Comparison of ENCODE assay signal across 12 cellular contexts in genomic region chr12:27782481-27782880, GRCh38. TPM values are rescaled to one million over a fixed set of nuclear protein-coding genes. Genes with fewer than 3 reads are reported as not detected.
A peak's percentile ranks its signal among the peaks of the same experiment; 100 is the strongest.
DNase-seq lines count a peak whose midpoint lies in the region; ATAC-seq and TF ChIP-seq lines count a peak whose summit lies in the region.
"Had no signal": no experiment of that assay in that cellular context is flagged by ENCODE, and none has a peak within 500 bp of the region (broad histone marks: within the 10 kb centered on the region; RNA-seq: fewer than 3 reads in every experiment).

No MANE protein-coding gene starts in this region.

- H3K23ac ChIP-seq in mesenchymal stem cell (ENCODE audit: low read length in 2 of 2), result no peak overlapping the region

- no peak overlapping the region for H4K91ac ChIP-seq in mesenchymal stem cell (ENCODE audit: low read length)

- ATAC-seq in activated naive CD8-positive, alpha-beta T cell treated with anti-CD3 and anti-CD28 coated beads, Interleukin-2, amount 50 U/mL, for 24 hours, result no peak
- no peak for ATAC-seq in sciatic nerve

- H3K4me1 ChIP-seq in breast epithelium (peaks cover 4 to 11% of the 10 kb centered on the region in 2 donors), mesodermal cell (ENCODE audit: control insufficient read depth, insufficient read depth, low read length, poor library complexity, severe bottlenecking) (peaks cover 28% of the 10 kb centered on the region), BE2C (peaks cover 5% of the 10 kb centered on the region), mesenchymal stem cell (ENCODE audit: control insufficient read depth, insufficient read depth, low read depth, low read length) (peaks cover 11% of the 10 kb centered on the region)

- no peaks in the 10 kb centered on the region for H3K27me3 Mint-ChIP-seq in MCF 10A (ENCODE audit: insufficient read depth, unreplicated experiment)
- peaks cover 2% of the 10 kb centered on the region for H3K27me3 Mint-ChIP-seq in activated naive CD8-positive, alpha-beta T cell treated with anti-CD3 and anti-CD28 coated beads, Interleukin-2, amount 50 U/mL, for 24 hours

- H2BK5ac ChIP-seq in mesenchymal stem cell (ENCODE audit: low read depth, low read length, poor library complexity, severe bottlenecking), result no peak overlapping the region

- H3K4me3 Mint-ChIP-seq in MCF 10A (ENCODE audit: unreplicated experiment), result peak overlapping the region; percentile 40
- peak overlapping the region; percentile 80 for H3K4me3 Mint-ChIP-seq in activated naive CD8-positive, alpha-beta T cell treated with anti-CD3 and anti-CD28 coated beads, Interleukin-2, amount 50 U/mL, for 24 hours

- no peak overlapping the region for H3K4ac ChIP-seq in mesenchymal stem cell (ENCODE audit: low read depth in 1 of 2, low read length in 2 of 2)

- H3K4me1 Mint-ChIP-seq in MCF 10A (ENCODE audit: insufficient read depth, unreplicated experiment), result peaks cover 34% of the 10 kb centered on the region
- peaks cover 43% of the 10 kb centered on the region for H3K4me1 Mint-ChIP-seq in activated naive CD8-positive, alpha-beta T cell treated with anti-CD3 and anti-CD28 coated beads, Interleukin-2, amount 50 U/mL, for 24 hours

- no peak overlapping the region for H3K9ac ChIP-seq in mesenchymal stem cell (ENCODE audit: low read length)

- CTCF ChIA-PET in MCF 10A (lab: Yijun Ruan, JAX), result interaction anchor here (1.0 kb wide), 1 partner anchor 39 kb away, joined by 4 read pairs; no protein-coding TSS in a partner anchor

- H2AFZ ChIP-seq in mesenchymal stem cell (ENCODE audit: low read depth, low read length), result no peak overlapping the region

- peak overlapping the region; percentile 63 for H3K27ac Mint-ChIP-seq in MCF 10A (ENCODE audit: low read depth, unreplicated experiment)
- H3K27ac Mint-ChIP-seq in activated naive CD8-positive, alpha-beta T cell treated with anti-CD3 and anti-CD28 coated beads, Interleukin-2, amount 50 U/mL, for 24 hours, result no peak overlapping the region

- no CpG with 5 or more reads among the region's 1 CpG for WGBS in mesodermal cell (ENCODE audit: insufficient coverage in 2 of 2), 2 experiments
- no CpG with 5 or more reads among the region's 1 CpG for WGBS in mesenchymal stem cell

- H2BK12ac ChIP-seq in mesenchymal stem cell (ENCODE audit: low read length in 2 of 2), result peak overlapping the region in 1 of 2 experiments; percentile 55

- H2BK120ac ChIP-seq in mesenchymal stem cell (ENCODE audit: low read depth, low read length), result no peak overlapping the region

- intact Hi-C loops in MCF 10A (cut with micrococcal nuclease) (no loop called here), breast epithelium (cut with DNase I; ENCODE audit: low total_unique reads) (no loop called here), sciatic nerve (cut with DNase I) (no loop called here)

- DNase-seq in MCF 10A (ENCODE audit: unreplicated experiment), result no peak
- no peak for DNase-seq in breast epithelium (ENCODE audit: low spot score in 2 of 2)
- DNase-seq in activated naive CD8-positive, alpha-beta T cell treated with anti-CD3 and anti-CD28 coated beads, Interleukin-2, amount 50 U/mL, for 24 hours, result no peak
- DNase-seq in BE2C, result no peak
- no peak for DNase-seq in mesenchymal stem cell
- no peak for DNase-seq in sciatic nerve (ENCODE audit: low spot score)
- no peak for DNase-seq in NCI-H226
- DNase-seq: NCI-H1105 had no signal

- H3K18ac ChIP-seq in mesenchymal stem cell (ENCODE audit: low read depth in 1 of 2, low read length in 2 of 2), result peak overlapping the region in 1 of 2 experiments; percentile 43

- H3K4me2 ChIP-seq in mesenchymal stem cell (ENCODE audit: low read length, poor library complexity, severe bottlenecking), result no peak overlapping the region

- H4K8ac ChIP-seq in mesenchymal stem cell (ENCODE audit: low read length), result no peak overlapping the region

- TF ChIP-seq CTCF in MCF 10A (IDR thresholded peaks at IDR 0.05; ENCODE audit: unreplicated experiment) (no peak), breast epithelium (IDR thresholded peaks at IDR 0.05) (no peak), BE2C (IDR thresholded peaks at IDR 0.05; ENCODE audit: low read depth, low read length) (no peak)

- no TSS peak for BruUV-seq in MCF 10A (replicated peaks; lab: Mats Ljungman, UMichigan)

- no peak overlapping the region for H3K14ac ChIP-seq in mesenchymal stem cell (ENCODE audit: low read length in 2 of 2)

- H2BK15ac ChIP-seq in mesenchymal stem cell (ENCODE audit: low read depth, poor library complexity, severe bottlenecking), result no peak overlapping the region

- peaks cover 10% of the 10 kb centered on the region for H3K36me3 Mint-ChIP-seq in MCF 10A (ENCODE audit: insufficient read depth, unreplicated experiment)
- H3K36me3 Mint-ChIP-seq in activated naive CD8-positive, alpha-beta T cell treated with anti-CD3 and anti-CD28 coated beads, Interleukin-2, amount 50 U/mL, for 24 hours (ENCODE audit: low read depth), result peaks cover 35% of the 10 kb centered on the region

- no peak for TF ChIP-seq POLR2A in breast epithelium (IDR thresholded peaks at IDR 0.05)

- peaks cover 12% of the 10 kb centered on the region for H3K79me1 ChIP-seq in mesenchymal stem cell (replicated peaks; ENCODE audit: low read length, poor library complexity, severe bottlenecking)

- no peaks in the 10 kb centered on the region for H3K36me3 ChIP-seq in breast epithelium
- peaks cover 15% of the 10 kb centered on the region for H3K36me3 ChIP-seq in mesodermal cell (ENCODE audit: control insufficient read depth, insufficient read depth, low read length)
- peaks cover 7% of the 10 kb centered on the region for H3K36me3 ChIP-seq in BE2C
- H3K36me3 ChIP-seq in mesenchymal stem cell (ENCODE audit: control insufficient read depth in 1 of 2, insufficient read depth in 2 of 2, low read depth in 1 of 2, low read length in 2 of 2), result peaks cover 0 to 9% of the 10 kb centered on the region in 2 experiments

- POLR2A ChIA-PET in MCF 10A (lab: Yijun Ruan, JAX), result interaction anchor here (1.0 kb wide), 1 partner anchor 10 kb away, joined by 3 read pairs; no protein-coding TSS in a partner anchor

- no peaks in the 10 kb centered on the region for H3K27me3 ChIP-seq in breast epithelium
- H3K27me3 ChIP-seq in BE2C, result no peaks in the 10 kb centered on the region
- no peaks in the 10 kb centered on the region for H3K27me3 ChIP-seq in mesenchymal stem cell (ENCODE audit: control insufficient read depth in 1 of 2, insufficient read depth in 1 of 2, low read length in 2 of 2)

- H3K27ac ChIP-seq in breast epithelium (peak overlapping the region in 1 of 2 donors; percentile 96), mesodermal cell (ENCODE audit: low read depth, low read length, severe bottlenecking) (peak overlapping the region; percentile 62), mesenchymal stem cell (ENCODE audit: low read length, poor library complexity, severe bottlenecking) (no peak overlapping the region)

- no peaks in the 10 kb centered on the region for H3K9me3 ChIP-seq in breast epithelium
- no peaks in the 10 kb centered on the region for H3K9me3 ChIP-seq in mesodermal cell (ENCODE audit: control insufficient read depth, low read length)
- H3K9me3 ChIP-seq in BE2C, result no peaks in the 10 kb centered on the region
- H3K9me3 ChIP-seq in mesenchymal stem cell (ENCODE audit: control insufficient read depth, low read length), result no peaks in the 10 kb centered on the region

- H3K9me3 Mint-ChIP-seq in MCF 10A (ENCODE audit: unreplicated experiment), result no peaks in the 10 kb centered on the region
- no peaks in the 10 kb centered on the region for H3K9me3 Mint-ChIP-seq in activated naive CD8-positive, alpha-beta T cell treated with anti-CD3 and anti-CD28 coated beads, Interleukin-2, amount 50 U/mL, for 24 hours

- no peak overlapping the region for H3K4me3 ChIP-seq in breast epithelium
- H3K4me3 ChIP-seq in mesodermal cell (ENCODE audit: extremely low read depth, insufficient read depth, low read length, poor library complexity, severe bottlenecking), result no peak overlapping the region
- H3K4me3 ChIP-seq in BE2C (ENCODE audit: low read depth, low read length), result no peak overlapping the region
- peak overlapping the region in 1 of 2 experiments; percentile 96 for H3K4me3 ChIP-seq in mesenchymal stem cell (ENCODE audit: insufficient read depth in 1 of 2, low read depth in 1 of 2, low read length in 2 of 2)

- H2AK5ac ChIP-seq in mesenchymal stem cell (ENCODE audit: low read length, severe bottlenecking), result no peak overlapping the region

RNA-seq across cellular contexts. Expression of gene MANSC4, which starts 2.4 kb away (rescaled TPM):
- not detected in 2 replicates for total RNA-seq in MCF 10A (2022)
- under 1 TPM in 1 of 3 donors, not detected in 2; 0.73 TPM for total RNA-seq in breast epithelium
- polyA plus RNA-seq in mesodermal cell (2013, experiment 1 of 2), result not detected
- not detected for polyA plus RNA-seq in mesodermal cell (2013, experiment 2 of 2)
- not detected for polyA plus RNA-seq in BE2C (2012; ENCODE audit: insufficient read depth, insufficient read length, low read depth)
- polyA plus RNA-seq in mesenchymal stem cell (2013, experiment 1 of 2), result not detected
- not detected for polyA plus RNA-seq in mesenchymal stem cell (2013, experiment 2 of 2)
- not detected for total RNA-seq in sciatic nerve
- total RNA-seq: dermis microvascular lymphatic vessel endothelial cell, myocyte, temporal lobe had no signal

RNA-seq across cellular contexts. Expression of gene KLHL42, which starts 2.4 kb away (rescaled TPM):
- total RNA-seq in MCF 10A (2022) (32.5 and 37.6 TPM in 2 replicates), breast epithelium (10 to 100 TPM; 20.6 to 32.3 (median 30.8) TPM), sciatic nerve (31.8 TPM)
- 18.7 TPM for polyA plus RNA-seq in mesodermal cell (2013, experiment 1 of 2)
- 13.2 TPM for polyA plus RNA-seq in mesodermal cell (2013, experiment 2 of 2)
- 29.9 TPM for polyA plus RNA-seq in BE2C (2012; ENCODE audit: insufficient read depth, insufficient read length, low read depth)
- polyA plus RNA-seq in mesenchymal stem cell (2013, experiment 1 of 2), result 9.8 TPM
- polyA plus RNA-seq in mesenchymal stem cell (2013, experiment 2 of 2), result 10.0 TPM
